In genomic region chr1:89939693-89940438, GRCh38 we compare ENCODE assay signal across 31 cellular contexts. TPM values are rescaled to one million over a fixed set of nuclear protein-coding genes. Genes with fewer than 3 reads are reported as not detected.
DNase-seq lines count a peak whose midpoint lies in the region; ATAC-seq and TF ChIP-seq lines count a peak whose summit lies in the region.
"Had no signal": no experiment of that assay in that cellular context is flagged by ENCODE, and none has a peak within 500 bp of the region (broad histone marks: within the 10 kb centered on the region; RNA-seq: fewer than 3 reads in every experiment).

No MANE protein-coding gene starts in this region.

- H3K36me3 ChIP-seq in CD8-positive, alpha-beta T cell (ENCODE audit: insufficient read depth, low read length), result no peaks in the 10 kb centered on the region
- H3K36me3 ChIP-seq in testis (ENCODE audit: low read depth, missing control alignments), result no peaks in the 10 kb centered on the region
- H3K36me3 ChIP-seq: BE2C, Peyer's patch, vagina had no signal

- H3K27me3 ChIP-seq in CD8-positive, alpha-beta T cell (ENCODE audit: insufficient read depth, low read length), result no peaks in the 10 kb centered on the region
- H3K27me3 ChIP-seq in layer of hippocampus (ENCODE audit: control insufficient read depth, insufficient read depth, low read length), result no peaks in the 10 kb centered on the region
- H3K27me3 ChIP-seq in testis, result no peaks in the 10 kb centered on the region
- H3K27me3 ChIP-seq: BE2C, body of pancreas, Peyer's patch, vagina had no signal

- TF ChIP-seq POLR2A in testis (IDR thresholded peaks at IDR 0.05), result no peak

- H3K4me1 ChIP-seq in CD8-positive, alpha-beta T cell (ENCODE audit: insufficient read depth, low read length), result no peaks in the 10 kb centered on the region
- peaks cover 15% of the 10 kb centered on the region for H3K4me1 ChIP-seq in testis
- H3K4me1 ChIP-seq: BE2C, body of pancreas, Peyer's patch had no signal

- H3K4me3 ChIP-seq in CD8-positive, alpha-beta T cell (ENCODE audit: low read depth, low read length), result no peak overlapping the region
- H3K4me3 ChIP-seq in testis, result no peak overlapping the region
- H3K4me3 ChIP-seq: body of pancreas, left ventricle myocardium inferior, Peyer's patch, skin epidermis, vagina had no signal

- no peaks in the 10 kb centered on the region for H3K27me3 Mint-ChIP-seq in CD8-positive, alpha-beta T cell (ENCODE audit: low read depth)
- peaks cover 2% of the 10 kb centered on the region; the same call in 1 of the 2 replicates for H3K27me3 Mint-ChIP-seq in WTC11 (ENCODE audit: low read depth)
- H3K27me3 Mint-ChIP-seq: naive B cell had no signal

- WGBS in testis, 2 donors, result 87 to 94% methylated on average over 9 of the region's 9 CpGs

- H3K36me3 Mint-ChIP-seq in CD8-positive, alpha-beta T cell, result peaks cover 16% of the 10 kb centered on the region
- peaks cover 8% of the 10 kb centered on the region for H3K36me3 Mint-ChIP-seq in WTC11

- CTCF ChIA-PET in CD8-positive, alpha-beta T cell (lab: Charles Lee), result interaction anchor here (0.7 kb wide), 1 partner anchor 63 kb away, joined by 3 read pairs; no protein-coding TSS in a partner anchor
- CTCF ChIA-PET in WTC11 (lab: Charles Lee), result interaction anchor here (1.0 kb wide), 1 partner anchor 18 kb away, joined by 3 read pairs; no protein-coding TSS in a partner anchor

- no peaks in the 10 kb centered on the region for H3K4me1 Mint-ChIP-seq in CD8-positive, alpha-beta T cell (ENCODE audit: low read depth)
- peaks cover 50% of the 10 kb centered on the region for H3K4me1 Mint-ChIP-seq in WTC11

- H3K4me3 Mint-ChIP-seq in CD8-positive, alpha-beta T cell, result no peak overlapping the region
- H3K4me3 Mint-ChIP-seq in WTC11, result no peak overlapping the region
- H3K4me3 Mint-ChIP-seq: mesothelial cell of epicardium, naive B cell had no signal

- H3K27ac Mint-ChIP-seq in CD8-positive, alpha-beta T cell, result peak overlapping the region; percentile 58
- peak overlapping the region; percentile 88 for H3K27ac Mint-ChIP-seq in WTC11
- H3K27ac Mint-ChIP-seq: mesothelial cell of epicardium had no signal

- no peak overlapping the region for H3K27ac ChIP-seq in CD8-positive, alpha-beta T cell (ENCODE audit: low read depth, low read length)
- H3K27ac ChIP-seq in layer of hippocampus (ENCODE audit: low read depth, low read length), result peak overlapping the region; percentile 90
- peak overlapping the region in 1 of 2 donors; percentile 12 for H3K27ac ChIP-seq in testis
- H3K27ac ChIP-seq: body of pancreas, left ventricle myocardium inferior, Peyer's patch, vagina had no signal

- H3K9me3 Mint-ChIP-seq in CD8-positive, alpha-beta T cell, result no peaks in the 10 kb centered on the region
- no peaks in the 10 kb centered on the region for H3K9me3 Mint-ChIP-seq in WTC11
- H3K9me3 Mint-ChIP-seq: mesothelial cell of epicardium, naive B cell had no signal

- POLR2A ChIA-PET in CD8-positive, alpha-beta T cell (lab: Charles Lee), result no interaction called here
- POLR2A ChIA-PET in WTC11 (lab: Charles Lee), result interaction anchor here (0.7 kb wide), 1 partner anchor 69 kb away, joined by 3 read pairs; no protein-coding TSS in a partner anchor

- no peaks in the 10 kb centered on the region for H3K9me3 ChIP-seq in CD8-positive, alpha-beta T cell (ENCODE audit: low read length)
- no peaks in the 10 kb centered on the region for H3K9me3 ChIP-seq in testis
- H3K9me3 ChIP-seq: BE2C, body of pancreas, left ventricle myocardium inferior, Peyer's patch, vagina had no signal

- intact Hi-C loops in CD8-positive, alpha-beta T cell (cut with DNase I, micrococcal nuclease), result no loop called here
- intact Hi-C loops in sciatic nerve (cut with DNase I) (no loop called here), testis (cut with DNase I; ENCODE audit: low total_unique reads) (no loop called here)

- no peak for DNase-seq in CD8-positive, alpha-beta T cell
- no peak for DNase-seq in WTC11 (ENCODE audit: low spot score)
- no peak for DNase-seq in sciatic nerve (ENCODE audit: low spot score)
- no peak for DNase-seq in left lobe of liver (ENCODE audit: low spot score)
- no peak for DNase-seq in NCI-H1930 (lab: John Stamatoyannopoulos, UW)
- no peak for DNase-seq in testis
- DNase-seq: ACHN; activated CD4-positive, alpha-beta T cell treated with anti-CD3 and anti-CD28 coated beads, Interleukin-2, amount 50 U/mL, for 48 hours; activated T-cell treated with anti-CD3 and anti-CD28 coated beads, Interleukin-2, amount 50 U/mL, for 48 hours; BE2C; body of pancreas; DMS153; effector CD8-positive, alpha-beta T cell; H7; Kasumi-1; left ventricle myocardium inferior; naive B cell; NCI-H1417 treated with DMSO at 0.1 percent for 48 hours; NCI-H2081 treated with DMSO at 0.1 percent for 48 hours; NCI-H345; NCI-H774; Peyer's patch; SHP77; stimulated activated naive CD4-positive, alpha-beta T cell treated with Interleukin-2 at 50 U/mL for 16 hours; T-helper 2 cell had no signal

- TF ChIP-seq CTCF in CD8-positive, alpha-beta T cell (IDR thresholded peaks at IDR 0.05), result no peak
- TF ChIP-seq CTCF in WTC11 (IDR thresholded peaks at IDR 0.05) (no peak), testis (IDR thresholded peaks at IDR 0.05) (no peak)

- ATAC-seq in CD8-positive, alpha-beta T cell, result no peak
- ATAC-seq in WTC11 (peak; percentile 65), sciatic nerve (peak; percentile 20), HG03097 (IDR thresholded peaks at IDR 0.05; ENCODE audit: low FRiP score, unreplicated experiment) (no peak), left lobe of liver (no peak)
- ATAC-seq: activated CD4-positive, CD25-positive, alpha-beta regulatory T cell treated with anti-CD3 and anti-CD28 coated beads, Interleukin-2, amount 50 U/mL, for 24 hours; body of pancreas had no signal

TF ChIP-seq in WTC11, 78 proteins besides CTCF, POLR2A, EP300 and RAD21 (continues in another document):
- TF ChIP-seq JUN (CRISPR knock-in tag; IDR thresholded peaks at IDR 0.05), result no peak
- TF ChIP-seq MYBL2 (CRISPR knock-in tag; IDR thresholded peaks at IDR 0.05), result no peak
- TF ChIP-seq ZNF121 (CRISPR knock-in tag; IDR thresholded peaks at IDR 0.05), result peak; percentile 79
- TF ChIP-seq MXD4 (CRISPR knock-in tag; IDR thresholded peaks at IDR 0.05; ENCODE audit: borderline replicate concordance), result no peak
- TF ChIP-seq ZNF671 (CRISPR knock-in tag; IDR thresholded peaks at IDR 0.05), result no peak
- TF ChIP-seq, protein P1, sequence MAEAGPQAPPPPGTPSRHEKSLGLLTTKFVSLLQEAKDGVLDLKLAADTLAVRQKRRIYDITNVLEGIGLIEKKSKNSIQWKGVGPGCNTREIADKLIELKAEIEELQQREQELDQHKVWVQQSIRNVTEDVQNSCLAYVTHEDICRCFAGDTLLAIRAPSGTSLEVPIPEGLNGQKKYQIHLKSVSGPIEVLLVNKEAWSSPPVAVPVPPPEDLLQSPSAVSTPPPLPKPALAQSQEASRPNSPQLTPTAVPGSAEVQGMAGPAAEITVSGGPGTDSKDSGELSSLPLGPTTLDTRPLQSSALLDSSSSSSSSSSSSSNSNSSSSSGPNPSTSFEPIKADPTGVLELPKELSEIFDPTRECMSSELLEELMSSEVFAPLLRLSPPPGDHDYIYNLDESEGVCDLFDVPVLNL (CRISPR knock-in tag; IDR thresholded peaks at IDR 0.05; ENCODE audit: borderline replicate concordance, low read depth), result no peak
- TF ChIP-seq, protein P2, sequence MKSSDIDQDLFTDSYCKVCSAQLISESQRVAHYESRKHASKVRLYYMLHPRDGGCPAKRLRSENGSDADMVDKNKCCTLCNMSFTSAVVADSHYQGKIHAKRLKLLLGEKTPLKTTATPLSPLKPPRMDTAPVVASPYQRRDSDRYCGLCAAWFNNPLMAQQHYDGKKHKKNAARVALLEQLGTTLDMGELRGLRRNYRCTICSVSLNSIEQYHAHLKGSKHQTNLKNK (CRISPR knock-in tag; IDR thresholded peaks at IDR 0.05), result no peak
- no peak for TF ChIP-seq ZNF416 (CRISPR knock-in tag; IDR thresholded peaks at IDR 0.05)
- TF ChIP-seq, protein P3, sequence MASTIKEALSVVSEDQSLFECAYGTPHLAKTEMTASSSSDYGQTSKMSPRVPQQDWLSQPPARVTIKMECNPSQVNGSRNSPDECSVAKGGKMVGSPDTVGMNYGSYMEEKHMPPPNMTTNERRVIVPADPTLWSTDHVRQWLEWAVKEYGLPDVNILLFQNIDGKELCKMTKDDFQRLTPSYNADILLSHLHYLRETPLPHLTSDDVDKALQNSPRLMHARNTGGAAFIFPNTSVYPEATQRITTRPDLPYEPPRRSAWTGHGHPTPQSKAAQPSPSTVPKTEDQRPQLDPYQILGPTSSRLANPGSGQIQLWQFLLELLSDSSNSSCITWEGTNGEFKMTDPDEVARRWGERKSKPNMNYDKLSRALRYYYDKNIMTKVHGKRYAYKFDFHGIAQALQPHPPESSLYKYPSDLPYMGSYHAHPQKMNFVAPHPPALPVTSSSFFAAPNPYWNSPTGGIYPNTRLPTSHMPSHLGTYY (CRISPR knock-in tag; IDR thresholded peaks at IDR 0.05), result no peak
- TF ChIP-seq ZNF396 (CRISPR knock-in tag; IDR thresholded peaks at IDR 0.05; ENCODE audit: borderline replicate concordance), result no peak

RNA-seq across cellular contexts. Expression of gene ZNF326, which starts 55.0 kb away (rescaled TPM):
- total RNA-seq in CD8-positive, alpha-beta T cell, result 10 to 100 TPM; 55.5 to 59.1 TPM
- total RNA-seq in WTC11 (2021) (27.8 to 32.7 TPM (median 28.5 TPM) in 3 replicates), sciatic nerve (26.3 TPM), left lobe of liver (11.2 TPM), testis (10 to 100 TPM; 28.6 to 30.2 TPM)
- polyA plus RNA-seq in testis (ENCODE audit: insufficient read depth, low read depth, low replicate concordance), result 9.5 TPM

Comparison
In these comparisons a context has a peak if more than half of its experiments do, and no peak if none do; other contexts are left out.
1. ATAC-seq: peak in WTC11 (single experiment) and sciatic nerve (single experiment); none in CD8-positive, alpha-beta T cell (single experiment), HG03097 (single experiment) and left lobe of liver (single experiment).